In the genomic region with DNA sequence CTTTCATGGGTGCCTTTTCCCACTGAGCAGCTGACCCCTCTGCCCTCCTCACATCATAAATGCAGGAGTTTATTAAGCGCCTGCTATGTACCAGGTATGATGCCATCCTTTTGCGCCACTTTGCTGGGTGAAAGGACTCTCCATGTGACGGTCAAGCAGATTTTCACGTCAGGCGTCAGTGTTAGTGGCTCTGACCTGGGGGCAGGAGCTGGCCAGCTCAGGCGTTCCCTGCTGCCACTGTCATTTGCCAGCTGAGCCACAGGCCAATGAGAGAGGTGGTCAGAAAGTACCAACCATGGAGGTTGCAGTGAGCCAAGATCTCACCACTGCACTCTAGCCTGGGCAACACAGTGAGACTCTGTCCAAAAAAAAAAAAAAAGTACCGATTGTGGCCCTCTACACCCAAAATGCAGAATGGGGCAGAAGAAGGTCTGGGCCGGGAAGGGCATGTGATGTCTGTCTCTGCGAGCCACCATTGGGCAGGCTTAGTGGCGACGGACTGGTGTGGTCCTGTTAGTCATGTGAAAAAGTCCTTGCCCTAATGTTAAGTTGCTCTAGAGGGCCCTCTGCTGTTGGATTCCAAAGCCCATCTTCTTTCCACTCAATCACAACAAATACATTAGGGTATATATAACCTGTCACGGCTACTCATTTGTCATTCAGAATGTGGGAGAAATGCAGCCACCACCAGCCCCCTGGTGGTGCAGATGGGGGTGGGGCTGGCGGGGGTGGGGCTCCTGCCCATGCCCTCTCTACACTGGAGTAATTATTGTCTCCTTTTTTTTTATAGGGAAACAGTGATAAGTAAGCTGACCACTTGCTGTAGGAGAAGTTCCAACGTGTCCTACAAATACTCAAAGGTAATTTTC, we compare ENCODE assay signal across 8 cellular contexts. TPM values are rescaled to one million over a fixed set of nuclear protein-coding genes. Genes with fewer than 3 reads are reported as not detected.
A peak's percentile ranks its signal among the peaks of the same experiment; 100 is the strongest.
DNase-seq lines count a peak whose midpoint lies in the region; ATAC-seq and TF ChIP-seq lines count a peak whose summit lies in the region.

No MANE protein-coding gene starts in this region.

- H3K4me3 Mint-ChIP-seq in WTC11: no peak overlapping the region

- H3K27me3 ChIP-seq in prostate gland (replicated peaks; ENCODE audit: insufficient read depth): no peaks in the 10 kb centered on the region

- POLR2A ChIA-PET in WTC11 (lab: Charles Lee): no interaction called here

- H3K27me3 Mint-ChIP-seq in WTC11 (ENCODE audit: low read depth): no peaks in the 10 kb centered on the region

- ATAC-seq in WTC11: peak; percentile 89
- no peak for ATAC-seq in GM19328 (IDR thresholded peaks at IDR 0.05; ENCODE audit: unreplicated experiment)

- H3K4me3 ChIP-seq in prostate gland: no peak overlapping the region

- H3K4me1 ChIP-seq in prostate gland (replicated peaks): no peaks in the 10 kb centered on the region

- H3K36me3 Mint-ChIP-seq in WTC11: peaks cover 43% of the 10 kb centered on the region

- TF ChIP-seq POLR2A in prostate gland (IDR thresholded peaks at IDR 0.05): no peak

- no peaks in the 10 kb centered on the region for H3K9me3 Mint-ChIP-seq in WTC11

- intact Hi-C loops in prostate gland (cut with DNase I): no loop called here

- peak; percentile 21; the same call in 1 of the 2 replicates for TF ChIP-seq CTCF in WTC11 (IDR thresholded peaks at IDR 0.05)
- TF ChIP-seq CTCF in prostate gland (IDR thresholded peaks at IDR 0.05): peak in 1 of 4 experiments; percentile 9

- no peaks in the 10 kb centered on the region for H3K9me3 ChIP-seq in prostate gland

- H3K27ac ChIP-seq in prostate gland: no peak overlapping the region

- no peaks in the 10 kb centered on the region for H3K4me1 Mint-ChIP-seq in WTC11

- H3K36me3 ChIP-seq in prostate gland: no peaks in the 10 kb centered on the region

- peak; percentile 61 for DNase-seq in NCI-H82 (lab: John Stamatoyannopoulos, UW)
- no peak for DNase-seq in NCI-H82 treated with DMSO at 0.1 percent for 48 hours (lab: John Stamatoyannopoulos, UW; ENCODE audit: unreplicated experiment)
- DNase-seq in HUDEP-2 (lab: John Stamatoyannopoulos, UW; ENCODE audit: unreplicated experiment in 76 of 76): peak in 55 of 76 experiments; percentile 10 to 80 (median 36)
- peak; percentile 55 for DNase-seq in WTC11 (ENCODE audit: low spot score)
- peak; percentile 69 for DNase-seq in islet precursor cell
- DNase-seq in central memory CD4-positive, alpha-beta T cell: no peak
- no peak for DNase-seq in prostate gland (ENCODE audit: low spot score)

- CTCF ChIA-PET in WTC11 (lab: Charles Lee): interaction anchor here (0.6 to 1.6 kb wide), 3 partner anchors 15 to 353 kb away, joined by 3 to 8 read pairs (median 4); no protein-coding TSS in a partner anchor

- 86% methylated on average over 14 of the region's 14 CpGs for WGBS in prostate gland

- H3K27ac Mint-ChIP-seq in WTC11: no peak overlapping the region

TF ChIP-seq in WTC11, 78 proteins besides CTCF, POLR2A, EP300 and RAD21:
- TF ChIP-seq ZNF121 (CRISPR knock-in tag; IDR thresholded peaks at IDR 0.05) (0 out of 2 replicates have a peak, but pooled peaks have one; percentile 16), NFATC4 (CRISPR knock-in tag; IDR thresholded peaks at IDR 0.05) (no peak)
- TF ChIP-seq, protein P1, sequence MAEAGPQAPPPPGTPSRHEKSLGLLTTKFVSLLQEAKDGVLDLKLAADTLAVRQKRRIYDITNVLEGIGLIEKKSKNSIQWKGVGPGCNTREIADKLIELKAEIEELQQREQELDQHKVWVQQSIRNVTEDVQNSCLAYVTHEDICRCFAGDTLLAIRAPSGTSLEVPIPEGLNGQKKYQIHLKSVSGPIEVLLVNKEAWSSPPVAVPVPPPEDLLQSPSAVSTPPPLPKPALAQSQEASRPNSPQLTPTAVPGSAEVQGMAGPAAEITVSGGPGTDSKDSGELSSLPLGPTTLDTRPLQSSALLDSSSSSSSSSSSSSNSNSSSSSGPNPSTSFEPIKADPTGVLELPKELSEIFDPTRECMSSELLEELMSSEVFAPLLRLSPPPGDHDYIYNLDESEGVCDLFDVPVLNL (CRISPR knock-in tag; IDR thresholded peaks at IDR 0.05; ENCODE audit: borderline replicate concordance, low read depth): no peak
- TF ChIP-seq, protein P2, sequence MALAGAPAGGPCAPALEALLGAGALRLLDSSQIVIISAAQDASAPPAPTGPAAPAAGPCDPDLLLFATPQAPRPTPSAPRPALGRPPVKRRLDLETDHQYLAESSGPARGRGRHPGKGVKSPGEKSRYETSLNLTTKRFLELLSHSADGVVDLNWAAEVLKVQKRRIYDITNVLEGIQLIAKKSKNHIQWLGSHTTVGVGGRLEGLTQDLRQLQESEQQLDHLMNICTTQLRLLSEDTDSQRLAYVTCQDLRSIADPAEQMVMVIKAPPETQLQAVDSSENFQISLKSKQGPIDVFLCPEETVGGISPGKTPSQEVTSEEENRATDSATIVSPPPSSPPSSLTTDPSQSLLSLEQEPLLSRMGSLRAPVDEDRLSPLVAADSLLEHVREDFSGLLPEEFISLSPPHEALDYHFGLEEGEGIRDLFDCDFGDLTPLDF (CRISPR knock-in tag; IDR thresholded peaks at IDR 0.05): no peak
- TF ChIP-seq, protein P3, sequence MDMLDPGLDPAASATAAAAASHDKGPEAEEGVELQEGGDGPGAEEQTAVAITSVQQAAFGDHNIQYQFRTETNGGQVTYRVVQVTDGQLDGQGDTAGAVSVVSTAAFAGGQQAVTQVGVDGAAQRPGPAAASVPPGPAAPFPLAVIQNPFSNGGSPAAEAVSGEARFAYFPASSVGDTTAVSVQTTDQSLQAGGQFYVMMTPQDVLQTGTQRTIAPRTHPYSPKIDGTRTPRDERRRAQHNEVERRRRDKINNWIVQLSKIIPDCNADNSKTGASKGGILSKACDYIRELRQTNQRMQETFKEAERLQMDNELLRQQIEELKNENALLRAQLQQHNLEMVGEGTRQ (CRISPR knock-in tag; IDR thresholded peaks at IDR 0.05): no peak
- TF ChIP-seq, protein P4, sequence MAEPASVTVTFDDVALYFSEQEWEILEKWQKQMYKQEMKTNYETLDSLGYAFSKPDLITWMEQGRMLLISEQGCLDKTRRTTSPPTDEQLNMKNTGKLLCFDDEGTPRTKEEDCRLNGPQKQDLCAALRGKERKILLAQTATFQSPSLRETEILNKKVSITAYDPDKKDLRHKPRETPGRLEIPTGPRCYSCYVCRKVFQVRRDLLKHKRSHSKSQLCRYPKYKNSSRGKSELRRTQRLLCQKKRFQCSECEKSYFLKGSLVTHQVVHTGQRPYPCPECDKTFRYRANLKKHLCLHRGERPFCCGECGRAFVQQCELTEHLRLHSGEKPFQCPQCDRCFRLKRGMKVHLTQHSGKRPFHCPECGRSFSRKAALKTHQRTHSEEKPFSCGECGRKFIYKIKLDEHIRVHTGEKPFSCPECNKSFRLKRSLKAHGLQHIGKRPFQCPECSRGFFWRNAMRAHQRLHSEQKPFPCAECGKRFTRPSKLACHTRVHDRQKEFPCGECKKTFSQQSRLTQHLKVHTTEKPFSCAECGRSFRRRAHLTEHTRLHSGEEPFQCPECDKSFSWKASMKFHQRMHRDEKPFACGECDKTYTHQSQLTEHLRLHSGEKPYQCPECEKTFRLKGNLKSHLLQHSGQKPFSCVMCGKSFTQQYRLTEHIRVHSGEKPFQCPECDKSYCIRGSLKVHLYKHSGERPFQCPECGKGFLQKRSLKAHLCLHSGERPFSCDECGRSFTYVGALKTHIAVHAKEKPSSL (CRISPR knock-in tag; conservative IDR thresholded peaks at IDR 0.05): no peak
- TF ChIP-seq, protein P5, sequence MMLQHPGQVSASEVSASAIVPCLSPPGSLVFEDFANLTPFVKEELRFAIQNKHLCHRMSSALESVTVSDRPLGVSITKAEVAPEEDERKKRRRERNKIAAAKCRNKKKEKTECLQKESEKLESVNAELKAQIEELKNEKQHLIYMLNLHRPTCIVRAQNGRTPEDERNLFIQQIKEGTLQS (CRISPR knock-in tag; conservative IDR thresholded peaks at IDR 0.05): no peak

RNA-seq across cellular contexts. Expression of a gene that starts 18.4 kb away (rescaled TPM):
- 0.41 to 1.2 TPM (median 0.78 TPM) in 3 replicates for total RNA-seq in WTC11 (2021)
- total RNA-seq in prostate gland: 1 to 10 TPM in 1 of 2 donors, under 1 TPM in 1; 0.80 to 4.4 TPM

Comparison
In these comparisons a context has a peak if more than half of its experiments do, and no peak if none do; other contexts are left out.
1. DNase-seq: peak in NCI-H82 (single experiment), HUDEP-2 (55 of 76), WTC11 (single experiment) and islet precursor cell (single experiment); none in NCI-H82 treated with DMSO at 0.1 percent for 48 hours (single experiment), central memory CD4-positive, alpha-beta T cell (single experiment) and prostate gland (single experiment).